19 cellular contexts compared by ENCODE assay signal in genomic region chr12:127284021-127284420, GRCh38.
DNase-seq lines count a peak whose midpoint lies in the region; ATAC-seq and TF ChIP-seq lines count a peak whose summit lies in the region.
"Had no signal": no experiment of that assay in that cellular context is flagged by ENCODE, and none has a peak within 500 bp of the region (broad histone marks: within the 10 kb centered on the region; RNA-seq: fewer than 3 reads in every experiment).

No MANE protein-coding gene starts in this region.

- peak overlapping the region; percentile 89 for H2BK5ac ChIP-seq in IMR-90 (ENCODE audit: low read depth, low read length, poor library complexity, severe bottlenecking)

- DNase-seq in AG04450 (ENCODE audit: low read depth, low spot score), result no peak
- DNase-seq in IMR-90, result peak; percentile 55
- peak; percentile 65 for DNase-seq in brain microvascular endothelial cell
- peak; percentile 43 for DNase-seq in iris pigment epithelial cell (ENCODE audit: low read depth)
- no peak for DNase-seq in WTC11 (ENCODE audit: low spot score)
- DNase-seq in DMS 273 treated with DMSO at 0.1 percent for 48 hours (lab: John Stamatoyannopoulos, UW), result no peak
- DNase-seq in GM13977 (ENCODE audit: low spot score), result no peak
- no peak for DNase-seq in D341Med (ENCODE audit: low spot score)
- DNase-seq: activated CD4-positive, alpha-beta T cell treated with anti-CD3 and anti-CD28 coated beads, Interleukin-2, amount 50 U/mL, for 1 hour; activated naive CD4-positive, alpha-beta T cell treated with Interleukin-2 at 50 U/mL for 16 hours; left ventricle myocardium inferior; NCI-H2029 treated with DMSO at 0.1 percent for 48 hours; NCI-H510A; pancreas; stimulated activated CD4-positive, alpha-beta T cell treated with anti-CD3 and anti-CD28 coated beads, Interleukin-4, amount 100 ng/mL, for 24 hours had no signal

- no peaks in the 10 kb centered on the region for H3K79me1 ChIP-seq in IMR-90 (ENCODE audit: low read depth in 1 of 2, low read length in 2 of 2)

- peak overlapping the region; percentile 82 for H2BK120ac ChIP-seq in IMR-90 (ENCODE audit: low read depth, low read length)

- BruUV-seq in IMR-90 (replicated peaks; lab: Mats Ljungman, UMichigan), result no TSS peak

- H3K4me3 ChIP-seq in AG04450 (ENCODE audit: low read depth, low read length), result no peak overlapping the region
- H3K4me3 ChIP-seq in IMR-90 (ENCODE audit: insufficient read depth, low read depth, low read length), result no peak overlapping the region
- no peak overlapping the region for H3K4me3 ChIP-seq in brain microvascular endothelial cell (ENCODE audit: low read depth, low read length)
- H3K4me3 ChIP-seq: GM12878, left ventricle myocardium inferior, pancreas, skin epidermis had no signal

- H3K27ac ChIP-seq in AG04450 (ENCODE audit: low read depth, low read length), result peak overlapping the region; percentile 65
- H3K27ac ChIP-seq in IMR-90 (ENCODE audit: insufficient read depth, low read length), result peak overlapping the region; percentile 73; the same call in 1 of the 2 replicates
- peak overlapping the region; percentile 88 for H3K27ac ChIP-seq in brain microvascular endothelial cell
- H3K27ac ChIP-seq: left ventricle myocardium inferior, pancreas, skin epidermis had no signal

- H3K4ac ChIP-seq in IMR-90 (ENCODE audit: low read depth, low read length), result peak overlapping the region; percentile 85

- no peak for TF ChIP-seq POLR2A in IMR-90 (IDR thresholded peaks at IDR 0.05; ENCODE audit: low read depth, low read length)

- H3K18ac ChIP-seq in IMR-90 (ENCODE audit: low read depth, low read length), result peak overlapping the region; percentile 97

- H3K36me3 ChIP-seq in IMR-90 (ENCODE audit: control insufficient read depth, insufficient read depth, low read length) (no peaks in the 10 kb centered on the region), brain microvascular endothelial cell (replicated peaks) (no peaks in the 10 kb centered on the region)
- H3K36me3 ChIP-seq: left ventricle myocardium inferior, pancreas had no signal

- H3K9ac ChIP-seq in IMR-90 (ENCODE audit: low read depth, low read length), result no peak overlapping the region

- in situ Hi-C loops in IMR-90 (cut with MboI; ENCODE audit: low sequenced_read_pairs), result no loop called here
- in situ Hi-C loops in brain microvascular endothelial cell (cut with HindIII; ENCODE audit: low pct_ligation_motif_present, low sequenced_read_pairs), result loop anchor here (25.0 kb wide), 1 partner anchor 172 kb away; no protein-coding TSS in a partner anchor
- in situ Hi-C loops in GM13977 (cut with MboI; ENCODE audit: low pct_unique_long_range_greater_than_20kb, low sequenced_read_pairs, unreplicated experiment), result no loop called here

- ATAC-seq in IMR-90 (ENCODE audit: low read depth), result no peak
- no peak for ATAC-seq in WTC11
- ATAC-seq: GM12878 had no signal

- H3K9me1 ChIP-seq in IMR-90 (ENCODE audit: insufficient read depth, low read length), result no peaks in the 10 kb centered on the region

- H3K9me3 ChIP-seq in AG04450 (ENCODE audit: control insufficient read depth, insufficient read depth, low read length) (peaks cover 20% of the 10 kb centered on the region), IMR-90 (ENCODE audit: control insufficient read depth, insufficient read depth, low read length) (no peaks in the 10 kb centered on the region; the same call in 1 of the 2 replicates)
- H3K9me3 ChIP-seq: left ventricle myocardium inferior, pancreas had no signal

- no peaks in the 10 kb centered on the region for H4K20me1 ChIP-seq in IMR-90 (ENCODE audit: insufficient read depth, low read length)

- H4K8ac ChIP-seq in IMR-90 (ENCODE audit: low read depth in 2 of 2, low read length in 2 of 2), result peak overlapping the region; percentile 41 to 71; a peak in 2 of 4 replicates

- H3K4me3 Mint-ChIP-seq in WTC11, result no peak overlapping the region
- H3K4me3 Mint-ChIP-seq: brain, IgD-negative memory B cell had no signal

- H3K4me1 ChIP-seq in IMR-90 (ENCODE audit: control insufficient read depth, insufficient read depth, low read length), result peaks cover 7% of the 10 kb centered on the region
- H3K4me1 ChIP-seq: left ventricle myocardium inferior, pancreas had no signal

- no peak for TF ChIP-seq RAD21 in IMR-90 (IDR thresholded peaks at IDR 0.05; ENCODE audit: low read length)

- peak overlapping the region; percentile 42; the same call in 1 of the 2 replicates for H3K23ac ChIP-seq in IMR-90 (ENCODE audit: low read depth, low read length)

- peak overlapping the region; percentile 97 for H4K5ac ChIP-seq in IMR-90 (ENCODE audit: low read depth, low read length)

- H2AK9ac ChIP-seq in IMR-90 (replicated peaks; ENCODE audit: low read depth, low read length, poor library complexity), result no peak overlapping the region

- no peak overlapping the region for H3K4me2 ChIP-seq in IMR-90 (ENCODE audit: low read depth, low read length)

- peak overlapping the region; percentile 70 for H2AK5ac ChIP-seq in IMR-90 (ENCODE audit: low read depth, low read length)

- peaks cover 46% of the 10 kb centered on the region for H3K9me3 Mint-ChIP-seq in WTC11
- H3K9me3 Mint-ChIP-seq: IgD-negative memory B cell had no signal

- WGBS in IMR-90 (ENCODE audit: extremely low coverage in 2 of 2, insufficient read length in 1 of 2), 2 experiments, result 40% methylated on average over 2 of the region's 6 CpGs; no CpG with 5 or more reads in 1 of the 2 experiments

- TF ChIP-seq CTCF in AG04450 (IDR thresholded peaks at IDR 0.05; ENCODE audit: low read depth, low read length), result no peak
- TF ChIP-seq CTCF in IMR-90 (conservative IDR thresholded peaks at IDR 0.05; ENCODE audit: low read depth, low read length), result no peak
- TF ChIP-seq CTCF in brain microvascular endothelial cell (IDR thresholded peaks at IDR 0.05; ENCODE audit: low read depth, low read length, missing control alignments), result no peak
- TF ChIP-seq CTCF in WTC11 (IDR thresholded peaks at IDR 0.05), result no peak
- TF ChIP-seq CTCF in GM13977 (IDR thresholded peaks at IDR 0.05; ENCODE audit: extremely low read depth, insufficient read depth, missing control alignments), result no peak

- dilution Hi-C loops in IMR-90 (cut with HindIII; ENCODE audit: low sequenced_read_pairs, unreplicated experiment), result no loop called here

- peaks cover 7% of the 10 kb centered on the region; the same call in 1 of the 2 replicates for H3K27me3 Mint-ChIP-seq in WTC11 (ENCODE audit: low read depth)
- H3K27me3 Mint-ChIP-seq: IgD-negative memory B cell had no signal

- peak overlapping the region; percentile 80 for H2BK20ac ChIP-seq in IMR-90 (ENCODE audit: low read depth, low read length)

- no peaks in the 10 kb centered on the region for H3K4me1 Mint-ChIP-seq in WTC11
- H3K4me1 Mint-ChIP-seq: brain had no signal

- POLR2A ChIA-PET in AG04450 (lab: Yijun Ruan, JAX) (interaction anchor here (0.6 kb wide), 1 partner anchor 113 kb away, joined by 4 read pairs; no protein-coding TSS in a partner anchor), IMR-90 (lab: Charles Lee; ENCODE audit: unreplicated experiment) (no interaction called here), WTC11 (lab: Charles Lee) (no interaction called here)

- no peak overlapping the region for H2AFZ ChIP-seq in IMR-90 (replicated peaks; ENCODE audit: low read length, poor library complexity)

- H3K56ac ChIP-seq in IMR-90 (ENCODE audit: extremely low read depth, insufficient read depth, low read length), result no peak overlapping the region

- intact Hi-C loops in IMR-90 (cut with micrococcal nuclease), result no loop called here

- no peak overlapping the region; the same call in 2 of the 3 replicates for H2BK15ac ChIP-seq in IMR-90 (ENCODE audit: low read depth, low read length)

- CTCF ChIA-PET in AG04450 (lab: Charles Lee), result interaction anchor here (1.5 kb wide), 1 partner anchor 9 kb away, joined by 6 read pairs; no protein-coding TSS in a partner anchor
- CTCF ChIA-PET in IMR-90 (lab: Yijun Ruan, JAX), result interaction anchor here (1.4 kb wide), 1 partner anchor 9 kb away, joined by 4 read pairs; no protein-coding TSS in a partner anchor
- CTCF ChIA-PET in WTC11 (lab: Charles Lee), result interaction anchor here (1.0 kb wide), 1 partner anchor 9 kb away, joined by 3 read pairs; no protein-coding TSS in a partner anchor

- H3K36me3 Mint-ChIP-seq in WTC11, result peaks cover 44% of the 10 kb centered on the region
- H3K36me3 Mint-ChIP-seq: brain, IgD-negative memory B cell had no signal

- H3K27me3 ChIP-seq in AG04450 (ENCODE audit: control insufficient read depth, insufficient read depth, low read length), result no peaks in the 10 kb centered on the region
- H3K27me3 ChIP-seq in IMR-90 (ENCODE audit: control insufficient read depth, insufficient read depth, low read length), result no peaks in the 10 kb centered on the region
- no peaks in the 10 kb centered on the region for H3K27me3 ChIP-seq in brain microvascular endothelial cell (replicated peaks)

- H3K14ac ChIP-seq in IMR-90 (replicated peaks; ENCODE audit: low read depth, low read length), result peak overlapping the region; percentile 85

- H3K27ac Mint-ChIP-seq in WTC11, result no peak overlapping the region
- H3K27ac Mint-ChIP-seq: brain, IgD-negative memory B cell had no signal

- H4K91ac ChIP-seq in IMR-90 (ENCODE audit: insufficient read depth, low read depth, low read length), result no peak overlapping the region

TF ChIP-seq in IMR-90, 13 proteins besides CTCF, POLR2A, EP300 and RAD21:
- TF ChIP-seq CEBPB (IDR thresholded peaks at IDR 0.05; ENCODE audit: low read depth, low read length) (peak; percentile 5; the same call in 1 of the 2 replicates), ELK1 (IDR thresholded peaks at IDR 0.05; ENCODE audit: borderline replicate concordance, low read depth, low read length) (no peak)

Comparison
In these comparisons a context has a peak if more than half of its experiments do, and no peak if none do; other contexts are left out.
1. DNase-seq: peak in IMR-90 (single experiment), brain microvascular endothelial cell (single experiment) and iris pigment epithelial cell (single experiment); none in AG04450 (single experiment), WTC11 (single experiment), DMS 273 treated with DMSO at 0.1 percent for 48 hours (single experiment), GM13977 (single experiment) and D341Med (single experiment).
2. Peak in every context shown above with its lines, with median percentiles within 50 percentile points of each other: H3K27ac ChIP-seq.